Comparison of ENCODE assay signal across 9 cellular contexts in the genomic region with DNA sequence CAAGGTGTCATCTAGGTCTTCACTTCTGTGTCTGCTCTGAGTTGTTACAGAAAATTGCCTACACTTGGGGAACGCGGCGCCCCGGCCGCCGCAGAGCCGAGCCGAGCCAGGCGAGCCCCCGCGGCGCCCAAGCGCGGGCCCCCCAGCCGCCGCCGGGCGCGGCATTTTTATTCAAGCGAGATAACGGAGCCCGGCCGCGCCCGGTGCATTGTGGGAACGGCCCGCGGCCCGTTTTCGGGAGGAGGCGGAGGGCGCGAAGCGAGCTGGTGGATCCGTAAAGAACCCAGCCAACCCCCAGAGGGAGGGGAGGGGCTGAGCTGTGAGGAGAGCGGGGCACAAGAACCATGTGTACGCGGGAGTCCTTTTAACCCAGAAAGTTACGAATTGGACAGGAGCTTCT.
DNase-seq lines count a peak whose midpoint lies in the region; ATAC-seq and TF ChIP-seq lines count a peak whose summit lies in the region.
"Had no signal": no experiment of that assay in that cellular context is flagged by ENCODE, and none has a peak within 500 bp of the region (broad histone marks: within the 10 kb centered on the region; RNA-seq: fewer than 3 reads in every experiment).

No MANE protein-coding gene starts in this region.

- no peaks in the 10 kb centered on the region for H3K27me3 ChIP-seq in right cardiac atrium (ENCODE audit: control insufficient read depth, insufficient read depth)

- H3K9me3 Mint-ChIP-seq in activated CD4-positive, alpha-beta T cell treated with anti-CD3 and anti-CD28 coated beads, Interleukin-2, amount 10 ng/mL, durations not matched to agents 24 days and 14 days, result peaks cover 4% of the 10 kb centered on the region
- peaks cover 13% of the 10 kb centered on the region for H3K9me3 Mint-ChIP-seq in WTC11

- POLR2A ChIA-PET in WTC11 (lab: Charles Lee), result no interaction called here

- DNase-seq in activated CD4-positive, alpha-beta T cell treated with anti-CD3 and anti-CD28 coated beads, Interleukin-2, amount 10 ng/mL, durations not matched to agents 24 days and 14 days, result peak; percentile 56
- no peak for DNase-seq in activated CD4-positive, alpha-beta T cell treated with anti-CD3 and anti-CD28 coated beads, Interleukin-2, amount 50 U/mL, for 1 hour
- DNase-seq in WTC11 (ENCODE audit: low spot score), result peak; percentile 78
- DNase-seq in right cardiac atrium, result peak; percentile 41 to 74 (median 71)
- DNase-seq in putamen (ENCODE audit: low spot score), result peak; percentile 55
- DNase-seq in NCI-H774 (lab: John Stamatoyannopoulos, UW), result no peak
- DNase-seq in NOMO-1 treated with DMSO at 0.1 percent for 48 hours (lab: John Stamatoyannopoulos, UW; ENCODE audit: unreplicated experiment), result no peak

- no peak for TF ChIP-seq CTCF in WTC11 (IDR thresholded peaks at IDR 0.05)

- H3K27ac Mint-ChIP-seq in activated CD4-positive, alpha-beta T cell treated with anti-CD3 and anti-CD28 coated beads, Interleukin-2, amount 10 ng/mL, durations not matched to agents 24 days and 14 days, result no peak overlapping the region
- no peak overlapping the region for H3K27ac Mint-ChIP-seq in WTC11

- H3K4me3 ChIP-seq in right cardiac atrium (ENCODE audit: low read length), result peak overlapping the region; percentile 47

- H3K27me3 Mint-ChIP-seq in activated CD4-positive, alpha-beta T cell treated with anti-CD3 and anti-CD28 coated beads, Interleukin-2, amount 10 ng/mL, durations not matched to agents 24 days and 14 days, result peaks cover 29% of the 10 kb centered on the region
- peaks cover 19% of the 10 kb centered on the region for H3K27me3 Mint-ChIP-seq in WTC11 (ENCODE audit: low read depth)

- CTCF ChIA-PET in WTC11 (lab: Charles Lee), result interaction anchor here (1.0 to 1.9 kb wide), 4 partner anchors 63 to 188 kb away, joined by 3 to 7 read pairs (median 3); no protein-coding TSS in a partner anchor

- peak; percentile 99 for ATAC-seq in WTC11
- ATAC-seq in right cardiac atrium, result peak; percentile 58 to 72
- no peak for ATAC-seq in HG02642 (IDR thresholded peaks at IDR 0.05; ENCODE audit: poor library complexity, unreplicated experiment)

- no peaks in the 10 kb centered on the region for H3K4me1 ChIP-seq in right cardiac atrium (ENCODE audit: control insufficient read depth, insufficient read depth, low read length)

- H3K4me3 Mint-ChIP-seq in activated CD4-positive, alpha-beta T cell treated with anti-CD3 and anti-CD28 coated beads, Interleukin-2, amount 10 ng/mL, durations not matched to agents 24 days and 14 days, result no peak overlapping the region
- peak overlapping the region; percentile 14; the same call in 1 of the 2 replicates for H3K4me3 Mint-ChIP-seq in WTC11

- 1% methylated on average over 39 of the region's 39 CpGs for WGBS in right cardiac atrium

- H3K36me3 Mint-ChIP-seq in activated CD4-positive, alpha-beta T cell treated with anti-CD3 and anti-CD28 coated beads, Interleukin-2, amount 10 ng/mL, durations not matched to agents 24 days and 14 days (ENCODE audit: low read depth), result no peaks in the 10 kb centered on the region
- no peaks in the 10 kb centered on the region for H3K36me3 Mint-ChIP-seq in WTC11

- no peak overlapping the region for H3K27ac ChIP-seq in right cardiac atrium (ENCODE audit: low read length)
- H3K27ac ChIP-seq: VCaP had no signal

- H3K9me3 ChIP-seq in right cardiac atrium (ENCODE audit: control insufficient read depth, low read length), result no peaks in the 10 kb centered on the region

- H3K4me1 Mint-ChIP-seq in activated CD4-positive, alpha-beta T cell treated with anti-CD3 and anti-CD28 coated beads, Interleukin-2, amount 10 ng/mL, durations not matched to agents 24 days and 14 days, result no peaks in the 10 kb centered on the region
- peaks cover 5% of the 10 kb centered on the region; the same call in 1 of the 2 replicates for H3K4me1 Mint-ChIP-seq in WTC11

- intact Hi-C loops in activated CD4-positive, alpha-beta T cell treated with anti-CD3 and anti-CD28 coated beads, Interleukin-2, amount 10 ng/mL, durations not matched to agents 24 days and 14 days (cut with micrococcal nuclease), result no loop called here
- intact Hi-C loops in right cardiac atrium (cut with DNase I), result no loop called here

TF ChIP-seq in WTC11, 78 proteins besides CTCF, POLR2A, EP300 and RAD21 (continues in another document):
- TF ChIP-seq, protein P1, sequence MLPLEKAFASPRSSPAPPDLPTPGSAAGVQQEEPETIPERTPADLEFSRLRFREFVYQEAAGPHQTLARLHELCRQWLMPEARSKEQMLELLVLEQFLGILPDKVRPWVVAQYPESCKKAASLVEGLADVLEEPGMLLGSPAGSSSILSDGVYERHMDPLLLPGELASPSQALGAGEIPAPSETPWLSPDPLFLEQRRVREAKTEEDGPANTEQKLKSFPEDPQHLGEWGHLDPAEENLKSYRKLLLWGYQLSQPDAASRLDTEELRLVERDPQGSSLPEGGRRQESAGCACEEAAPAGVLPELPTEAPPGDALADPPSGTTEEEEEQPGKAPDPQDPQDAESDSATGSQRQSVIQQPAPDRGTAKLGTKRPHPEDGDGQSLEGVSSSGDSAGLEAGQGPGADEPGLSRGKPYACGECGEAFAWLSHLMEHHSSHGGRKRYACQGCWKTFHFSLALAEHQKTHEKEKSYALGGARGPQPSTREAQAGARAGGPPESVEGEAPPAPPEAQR (CRISPR knock-in tag; IDR thresholded peaks at IDR 0.05), result no peak
- TF ChIP-seq ZNF416 (CRISPR knock-in tag; IDR thresholded peaks at IDR 0.05), result no peak
- TF ChIP-seq, protein P2, sequence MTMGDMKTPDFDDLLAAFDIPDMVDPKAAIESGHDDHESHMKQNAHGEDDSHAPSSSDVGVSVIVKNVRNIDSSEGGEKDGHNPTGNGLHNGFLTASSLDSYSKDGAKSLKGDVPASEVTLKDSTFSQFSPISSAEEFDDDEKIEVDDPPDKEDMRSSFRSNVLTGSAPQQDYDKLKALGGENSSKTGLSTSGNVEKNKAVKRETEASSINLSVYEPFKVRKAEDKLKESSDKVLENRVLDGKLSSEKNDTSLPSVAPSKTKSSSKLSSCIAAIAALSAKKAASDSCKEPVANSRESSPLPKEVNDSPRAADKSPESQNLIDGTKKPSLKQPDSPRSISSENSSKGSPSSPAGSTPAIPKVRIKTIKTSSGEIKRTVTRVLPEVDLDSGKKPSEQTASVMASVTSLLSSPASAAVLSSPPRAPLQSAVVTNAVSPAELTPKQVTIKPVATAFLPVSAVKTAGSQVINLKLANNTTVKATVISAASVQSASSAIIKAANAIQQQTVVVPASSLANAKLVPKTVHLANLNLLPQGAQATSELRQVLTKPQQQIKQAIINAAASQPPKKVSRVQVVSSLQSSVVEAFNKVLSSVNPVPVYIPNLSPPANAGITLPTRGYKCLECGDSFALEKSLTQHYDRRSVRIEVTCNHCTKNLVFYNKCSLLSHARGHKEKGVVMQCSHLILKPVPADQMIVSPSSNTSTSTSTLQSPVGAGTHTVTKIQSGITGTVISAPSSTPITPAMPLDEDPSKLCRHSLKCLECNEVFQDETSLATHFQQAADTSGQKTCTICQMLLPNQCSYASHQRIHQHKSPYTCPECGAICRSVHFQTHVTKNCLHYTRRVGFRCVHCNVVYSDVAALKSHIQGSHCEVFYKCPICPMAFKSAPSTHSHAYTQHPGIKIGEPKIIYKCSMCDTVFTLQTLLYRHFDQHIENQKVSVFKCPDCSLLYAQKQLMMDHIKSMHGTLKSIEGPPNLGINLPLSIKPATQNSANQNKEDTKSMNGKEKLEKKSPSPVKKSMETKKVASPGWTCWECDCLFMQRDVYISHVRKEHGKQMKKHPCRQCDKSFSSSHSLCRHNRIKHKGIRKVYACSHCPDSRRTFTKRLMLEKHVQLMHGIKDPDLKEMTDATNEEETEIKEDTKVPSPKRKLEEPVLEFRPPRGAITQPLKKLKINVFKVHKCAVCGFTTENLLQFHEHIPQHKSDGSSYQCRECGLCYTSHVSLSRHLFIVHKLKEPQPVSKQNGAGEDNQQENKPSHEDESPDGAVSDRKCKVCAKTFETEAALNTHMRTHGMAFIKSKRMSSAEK (CRISPR knock-in tag; IDR thresholded peaks at IDR 0.05; ENCODE audit: borderline replicate concordance), result no peak
- TF ChIP-seq, protein P3, sequence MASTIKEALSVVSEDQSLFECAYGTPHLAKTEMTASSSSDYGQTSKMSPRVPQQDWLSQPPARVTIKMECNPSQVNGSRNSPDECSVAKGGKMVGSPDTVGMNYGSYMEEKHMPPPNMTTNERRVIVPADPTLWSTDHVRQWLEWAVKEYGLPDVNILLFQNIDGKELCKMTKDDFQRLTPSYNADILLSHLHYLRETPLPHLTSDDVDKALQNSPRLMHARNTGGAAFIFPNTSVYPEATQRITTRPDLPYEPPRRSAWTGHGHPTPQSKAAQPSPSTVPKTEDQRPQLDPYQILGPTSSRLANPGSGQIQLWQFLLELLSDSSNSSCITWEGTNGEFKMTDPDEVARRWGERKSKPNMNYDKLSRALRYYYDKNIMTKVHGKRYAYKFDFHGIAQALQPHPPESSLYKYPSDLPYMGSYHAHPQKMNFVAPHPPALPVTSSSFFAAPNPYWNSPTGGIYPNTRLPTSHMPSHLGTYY (CRISPR knock-in tag; IDR thresholded peaks at IDR 0.05), result no peak
- no peak for TF ChIP-seq KAT7 (CRISPR knock-in tag; IDR thresholded peaks at IDR 0.05; ENCODE audit: borderline replicate concordance)
- no peak for TF ChIP-seq CBFB (CRISPR knock-in tag; IDR thresholded peaks at IDR 0.05; ENCODE audit: low read depth)
- TF ChIP-seq, protein P4, sequence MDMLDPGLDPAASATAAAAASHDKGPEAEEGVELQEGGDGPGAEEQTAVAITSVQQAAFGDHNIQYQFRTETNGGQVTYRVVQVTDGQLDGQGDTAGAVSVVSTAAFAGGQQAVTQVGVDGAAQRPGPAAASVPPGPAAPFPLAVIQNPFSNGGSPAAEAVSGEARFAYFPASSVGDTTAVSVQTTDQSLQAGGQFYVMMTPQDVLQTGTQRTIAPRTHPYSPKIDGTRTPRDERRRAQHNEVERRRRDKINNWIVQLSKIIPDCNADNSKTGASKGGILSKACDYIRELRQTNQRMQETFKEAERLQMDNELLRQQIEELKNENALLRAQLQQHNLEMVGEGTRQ (CRISPR knock-in tag; IDR thresholded peaks at IDR 0.05), result no peak
- TF ChIP-seq GTF2I (CRISPR knock-in tag; conservative IDR thresholded peaks at IDR 0.05), result no peak
- TF ChIP-seq RORB (CRISPR knock-in tag; IDR thresholded peaks at IDR 0.05), result no peak
- TF ChIP-seq, protein P5, sequence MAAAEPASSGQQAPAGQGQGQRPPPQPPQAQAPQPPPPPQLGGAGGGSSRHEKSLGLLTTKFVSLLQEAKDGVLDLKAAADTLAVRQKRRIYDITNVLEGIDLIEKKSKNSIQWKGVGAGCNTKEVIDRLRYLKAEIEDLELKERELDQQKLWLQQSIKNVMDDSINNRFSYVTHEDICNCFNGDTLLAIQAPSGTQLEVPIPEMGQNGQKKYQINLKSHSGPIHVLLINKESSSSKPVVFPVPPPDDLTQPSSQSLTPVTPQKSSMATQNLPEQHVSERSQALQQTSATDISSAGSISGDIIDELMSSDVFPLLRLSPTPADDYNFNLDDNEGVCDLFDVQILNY (CRISPR knock-in tag; IDR thresholded peaks at IDR 0.05), result no peak
- TF ChIP-seq FOXP1 (CRISPR knock-in tag; IDR thresholded peaks at IDR 0.05; ENCODE audit: borderline replicate concordance), result no peak
- TF ChIP-seq ZBTB21 (CRISPR knock-in tag; IDR thresholded peaks at IDR 0.05; ENCODE audit: borderline replicate concordance), result no peak

Comparison
In these comparisons a context has a peak if more than half of its experiments do, and no peak if none do; other contexts are left out.
1. DNase-seq: peak in activated CD4-positive, alpha-beta T cell treated with anti-CD3 and anti-CD28 coated beads, Interleukin-2, amount 10 ng/mL, durations not matched to agents 24 days and 14 days (single experiment), WTC11 (single experiment), right cardiac atrium (3 of 3) and putamen (single experiment); none in activated CD4-positive, alpha-beta T cell treated with anti-CD3 and anti-CD28 coated beads, Interleukin-2, amount 50 U/mL, for 1 hour (single experiment), NCI-H774 (single experiment) and NOMO-1 treated with DMSO at 0.1 percent for 48 hours (single experiment).